ENCODE assay signal across 1 cellular context in genomic region chr12:82687020-82687951, GRCh38.
TF ChIP-seq lines count a peak whose summit lies in the region.

No MANE protein-coding gene starts in this region.

TF ChIP-seq in GM12878, 131 proteins besides CTCF, POLR2A, EP300 and RAD21 (continued from another document and continues in another):
- TF ChIP-seq ZBTB33 (IDR thresholded peaks at IDR 0.05) (no peak), FOXM1 (IDR thresholded peaks at IDR 0.05; ENCODE audit: low read depth, low read length) (no peak), USF1 (IDR thresholded peaks at IDR 0.05; ENCODE audit: borderline replicate concordance, extremely low read length, insufficient read depth, low read depth, low read length) (no peak), ZBTB11 (CRISPR knock-in tag; IDR thresholded peaks at IDR 0.05) (0 out of 2 replicates have a peak, but pooled peaks have one; percentile 26), POU2F2 (IDR thresholded peaks at IDR 0.05; ENCODE audit: borderline replicate concordance, low read depth, low read length) (no peak), HSF1 (IDR thresholded peaks at IDR 0.05; ENCODE audit: low read depth, low read length) (no peak), RELB (IDR thresholded peaks at IDR 0.05; ENCODE audit: low read depth) (peak; percentile 85), CHD1 (IDR thresholded peaks at IDR 0.05; ENCODE audit: low read depth, low read length) (no peak), BCLAF1 (IDR thresholded peaks at IDR 0.05) (no peak), BCL3 (IDR thresholded peaks at IDR 0.05; ENCODE audit: borderline replicate concordance, insufficient read depth, low read depth, low read length, poor library complexity, severe bottlenecking) (no peak), BMI1 (IDR thresholded peaks at IDR 0.05; ENCODE audit: borderline replicate concordance) (no peak), EED (IDR thresholded peaks at IDR 0.05; ENCODE audit: low read depth) (no peak), RUNX3 (IDR thresholded peaks at IDR 0.05; ENCODE audit: low read length) (no peak), SIN3A (IDR thresholded peaks at IDR 0.05; ENCODE audit: low read depth, low read length) (peak; percentile 36; the same call in 1 of the 2 replicates), MLLT1 (IDR thresholded peaks at IDR 0.05) (peak; percentile 92), CBX3 (IDR thresholded peaks at IDR 0.05; ENCODE audit: borderline replicate concordance, low read depth) (no peak), PKNOX1 (IDR thresholded peaks at IDR 0.05) (0 out of 2 replicates have a peak, but pooled peaks have one; percentile 4), MEF2A (IDR thresholded peaks at IDR 0.05; ENCODE audit: insufficient read depth, low read depth, low read length) (no peak), ZNF217 (IDR thresholded peaks at IDR 0.05) (no peak), ZBED1 (IDR thresholded peaks at IDR 0.05; ENCODE audit: borderline replicate concordance) (no peak), BRCA1 (IDR thresholded peaks at IDR 0.05; ENCODE audit: low read depth, low read length) (no peak), PRDM15 (CRISPR knock-in tag; IDR thresholded peaks at IDR 0.05) (no peak), RBBP5 (conservative IDR thresholded peaks at IDR 0.05) (no peak), HDAC2 (IDR thresholded peaks at IDR 0.05) (no peak), EZH2 (IDR thresholded peaks at IDR 0.05; ENCODE audit: borderline replicate concordance, control insufficient read depth, low read depth, low read length) (no peak), SMAD1 (IDR thresholded peaks at IDR 0.05; ENCODE audit: low read depth, partially characterized antibody) (no peak), ZNF384 (IDR thresholded peaks at IDR 0.05; ENCODE audit: borderline replicate concordance, low read depth, low read length) (no peak), GATAD2B (conservative IDR thresholded peaks at IDR 0.05; ENCODE audit: low read depth) (peak; percentile 37), IRF5 (IDR thresholded peaks at IDR 0.05; ENCODE audit: borderline replicate concordance) (no peak), CBX5 (IDR thresholded peaks at IDR 0.05; ENCODE audit: low read depth) (no peak)
